8 cellular contexts compared by ENCODE assay signal in genomic region chr5:88875609-88876234, GRCh38. TPM values are rescaled to one million over a fixed set of nuclear protein-coding genes. Genes with fewer than 3 reads are reported as not detected.
DNase-seq lines count a peak whose midpoint lies in the region; ATAC-seq and TF ChIP-seq lines count a peak whose summit lies in the region.

No MANE protein-coding gene starts in this region.

- in situ Hi-C loops in G401 (cut with HindIII; ENCODE audit: low sequenced_read_pairs): no loop called here

- H3K36me3 ChIP-seq in testis (ENCODE audit: low read depth, missing control alignments): no peaks in the 10 kb centered on the region

- intact Hi-C loops in testis (cut with DNase I; ENCODE audit: low total_unique reads): no loop called here

- H3K27me3 ChIP-seq in testis: no peaks in the 10 kb centered on the region

- H3K27ac ChIP-seq in testis: no peak overlapping the region

- no peak overlapping the region for H3K4me3 ChIP-seq in testis

- DNase-seq in G401 (ENCODE audit: low spot score) (peak; percentile 45), RPMI7951 (ENCODE audit: low read depth) (peak; percentile 43), kidney tubule cell (ENCODE audit: low spot score) (peak; percentile 19), testis (no peak), NCI-H2196 (lab: John Stamatoyannopoulos, UW; ENCODE audit: unreplicated experiment) (no peak), NCI-H187 (lab: John Stamatoyannopoulos, UW) (no peak)

- no peak for TF ChIP-seq CTCF in testis (IDR thresholded peaks at IDR 0.05)

- peaks cover 3% of the 10 kb centered on the region for H3K4me1 ChIP-seq in testis

- no peaks in the 10 kb centered on the region for H3K9me3 ChIP-seq in testis

- ATAC-seq in HG02623 (IDR thresholded peaks at IDR 0.05; ENCODE audit: unreplicated experiment) (peak; percentile 38), HG03521 (IDR thresholded peaks at IDR 0.05; ENCODE audit: unreplicated experiment) (no peak)

- 39 to 51% methylated on average over 2 of the region's 2 CpGs for WGBS in testis, 2 donors

- no peak for TF ChIP-seq POLR2A in testis (IDR thresholded peaks at IDR 0.05)

RNA-seq across cellular contexts. Expression of gene MEF2C, which starts 7.3 kb away (rescaled TPM):
- 0.43 TPM in 1 of 2 replicates, not detected in the other for total RNA-seq in G401 (2014; rRNA removed; shearing (Covaris generic))
- 20.8 and 32.1 TPM in 2 replicates for total RNA-seq in RPMI7951 (2014; rRNA removed; shearing (Covaris generic))
- total RNA-seq in testis: 10 to 100 TPM; 19.9 to 53.1 TPM
- polyA plus RNA-seq in testis (ENCODE audit: insufficient read depth, low read depth, low replicate concordance): 18.3 TPM

Comparison
In these comparisons a context has a peak if more than half of its experiments do, and no peak if none do; other contexts are left out.
1. DNase-seq: peak in G401 (single experiment), RPMI7951 (single experiment) and kidney tubule cell (single experiment); none in testis (single experiment), NCI-H2196 (single experiment) and NCI-H187 (0 of 2).
2. RNA of gene MEF2C, which starts 7.3 kb away (total RNA-seq): 19.9 to 53.1 TPM in testis and 20.8 to 32.1 TPM in RPMI7951; 0.43 TPM in G401; every median in the first group is over 10 times any median in the second.